1 cellular context compared by ENCODE assay signal in the genomic region with DNA sequence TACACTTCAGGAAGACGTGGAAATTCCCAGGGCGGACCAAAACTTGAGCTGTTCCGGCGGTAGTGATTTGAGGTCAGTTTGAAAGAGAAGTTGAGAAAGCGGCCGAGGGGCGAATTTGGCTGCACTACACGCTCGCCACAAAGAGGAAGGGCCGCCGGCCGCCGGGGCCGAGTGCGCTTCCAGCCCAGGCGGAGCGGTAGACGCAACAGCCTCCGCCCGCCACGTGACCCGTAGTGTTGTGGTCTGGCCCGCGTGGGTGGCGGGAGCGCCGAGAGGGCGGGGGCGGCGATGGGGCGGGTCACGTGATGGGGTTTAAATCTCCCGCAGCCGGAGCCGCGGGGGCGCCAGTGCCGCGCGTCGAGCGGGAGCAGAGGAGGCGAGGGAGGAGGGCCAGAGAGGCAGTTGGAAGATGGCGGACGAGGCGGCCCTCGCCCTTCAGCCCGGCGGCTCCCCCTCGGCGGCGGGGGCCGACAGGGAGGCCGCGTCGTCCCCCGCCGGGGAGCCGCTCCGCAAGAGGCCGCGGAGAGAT.
TF ChIP-seq lines count a peak whose summit lies in the region.

A gene (plus strand): TSS at position 344 of the 529 bp plus-strand sequence. CDS start 66 bp downstream, at position 410.

TF ChIP-seq in K562, 482 proteins besides CTCF, POLR2A, EP300 and RAD21 (continued from another document and continues in another):
- TF ChIP-seq, protein P1, sequence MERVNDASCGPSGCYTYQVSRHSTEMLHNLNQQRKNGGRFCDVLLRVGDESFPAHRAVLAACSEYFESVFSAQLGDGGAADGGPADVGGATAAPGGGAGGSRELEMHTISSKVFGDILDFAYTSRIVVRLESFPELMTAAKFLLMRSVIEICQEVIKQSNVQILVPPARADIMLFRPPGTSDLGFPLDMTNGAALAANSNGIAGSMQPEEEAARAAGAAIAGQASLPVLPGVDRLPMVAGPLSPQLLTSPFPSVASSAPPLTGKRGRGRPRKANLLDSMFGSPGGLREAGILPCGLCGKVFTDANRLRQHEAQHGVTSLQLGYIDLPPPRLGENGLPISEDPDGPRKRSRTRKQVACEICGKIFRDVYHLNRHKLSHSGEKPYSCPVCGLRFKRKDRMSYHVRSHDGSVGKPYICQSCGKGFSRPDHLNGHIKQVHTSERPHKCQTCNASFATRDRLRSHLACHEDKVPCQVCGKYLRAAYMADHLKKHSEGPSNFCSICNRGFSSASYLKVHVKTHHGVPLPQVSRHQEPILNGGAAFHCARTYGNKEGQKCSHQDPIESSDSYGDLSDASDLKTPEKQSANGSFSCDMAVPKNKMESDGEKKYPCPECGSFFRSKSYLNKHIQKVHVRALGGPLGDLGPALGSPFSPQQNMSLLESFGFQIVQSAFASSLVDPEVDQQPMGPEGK (CRISPR knock-in tag; IDR thresholded peaks at IDR 0.05; ENCODE audit: borderline replicate concordance): no peak
- TF ChIP-seq SMARCA4 (IDR thresholded peaks at IDR 0.05): peak; percentile 63
- no peak for TF ChIP-seq MTF1 (CRISPR knock-in tag; IDR thresholded peaks at IDR 0.05; ENCODE audit: borderline replicate concordance)
- TF ChIP-seq TGIF2 (CRISPR knock-in tag; IDR thresholded peaks at IDR 0.05): no peak; the same call in 1 of the 2 replicates
- peak; percentile 99 for TF ChIP-seq BHLHE40 (IDR thresholded peaks at IDR 0.05; ENCODE audit: low read length)
- TF ChIP-seq KDM1A (IDR thresholded peaks at IDR 0.05): peak; percentile 45 to 73; a peak in 2 of 4 replicates
- peak; percentile 93; the same call in 1 of the 2 replicates for TF ChIP-seq ILF3 (IDR thresholded peaks at IDR 0.05; ENCODE audit: borderline replicate concordance)
- no peak for TF ChIP-seq ZNF444 (CRISPR knock-in tag; IDR thresholded peaks at IDR 0.05)
- peak; percentile 77 for TF ChIP-seq KLF16 (IDR thresholded peaks at IDR 0.05)
- TF ChIP-seq SMARCE1 (IDR thresholded peaks at IDR 0.05): 0 out of 2 replicates have a peak, but pooled peaks have one; percentile 52
- peak; percentile 42; the same call in 1 of the 2 replicates for TF ChIP-seq ZBTB17 (CRISPR knock-in tag; IDR thresholded peaks at IDR 0.05)
- TF ChIP-seq, protein P2, sequence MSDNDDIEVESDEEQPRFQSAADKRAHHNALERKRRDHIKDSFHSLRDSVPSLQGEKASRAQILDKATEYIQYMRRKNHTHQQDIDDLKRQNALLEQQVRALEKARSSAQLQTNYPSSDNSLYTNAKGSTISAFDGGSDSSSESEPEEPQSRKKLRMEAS (CRISPR knock-in tag; IDR thresholded peaks at IDR 0.05): peak; percentile 96
- peak; percentile 96 for TF ChIP-seq FOXJ2 (tag; IDR thresholded peaks at IDR 0.05)
- peak; percentile 37 for TF ChIP-seq SP2 (IDR thresholded peaks at IDR 0.05; ENCODE audit: extremely low read depth, low read depth, low read length, poor library complexity, severe bottlenecking)
- TF ChIP-seq, protein P3, sequence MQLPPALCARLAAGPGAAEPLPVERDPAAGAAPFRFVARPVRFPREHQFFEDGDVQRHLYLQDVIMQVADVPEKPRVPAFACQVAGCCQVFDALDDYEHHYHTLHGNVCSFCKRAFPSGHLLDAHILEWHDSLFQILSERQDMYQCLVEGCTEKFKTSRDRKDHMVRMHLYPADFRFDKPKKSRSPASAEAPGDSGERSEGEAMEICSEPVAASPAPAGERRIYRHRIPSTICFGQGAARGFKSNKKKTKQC (CRISPR knock-in tag; IDR thresholded peaks at IDR 0.05): peak; percentile 77
- no peak for TF ChIP-seq ATF1 (CRISPR knock-in tag; IDR thresholded peaks at IDR 0.05)
- TF ChIP-seq ATF1 (tag; IDR thresholded peaks at IDR 0.05): no peak; the same call in 1 of the 2 replicates
- TF ChIP-seq ZBTB1 (CRISPR knock-in tag; IDR thresholded peaks at IDR 0.05; ENCODE audit: borderline replicate concordance, low read depth): peak; percentile 96
- TF ChIP-seq, protein P4, sequence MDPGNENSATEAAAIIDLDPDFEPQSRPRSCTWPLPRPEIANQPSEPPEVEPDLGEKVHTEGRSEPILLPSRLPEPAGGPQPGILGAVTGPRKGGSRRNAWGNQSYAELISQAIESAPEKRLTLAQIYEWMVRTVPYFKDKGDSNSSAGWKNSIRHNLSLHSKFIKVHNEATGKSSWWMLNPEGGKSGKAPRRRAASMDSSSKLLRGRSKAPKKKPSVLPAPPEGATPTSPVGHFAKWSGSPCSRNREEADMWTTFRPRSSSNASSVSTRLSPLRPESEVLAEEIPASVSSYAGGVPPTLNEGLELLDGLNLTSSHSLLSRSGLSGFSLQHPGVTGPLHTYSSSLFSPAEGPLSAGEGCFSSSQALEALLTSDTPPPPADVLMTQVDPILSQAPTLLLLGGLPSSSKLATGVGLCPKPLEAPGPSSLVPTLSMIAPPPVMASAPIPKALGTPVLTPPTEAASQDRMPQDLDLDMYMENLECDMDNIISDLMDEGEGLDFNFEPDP (CRISPR knock-in tag; IDR thresholded peaks at IDR 0.05): no peak
- TF ChIP-seq HDAC2 (IDR thresholded peaks at IDR 0.05): no peak; the same call in 1 of the 2 replicates
- no peak for TF ChIP-seq TEAD2 (tag; IDR thresholded peaks at IDR 0.05)
- peak; percentile 93 for TF ChIP-seq HMGN3 (IDR thresholded peaks at IDR 0.05; ENCODE audit: borderline replicate concordance, extremely low read depth, insufficient read length, low read depth, low read length)
- TF ChIP-seq, protein P5, sequence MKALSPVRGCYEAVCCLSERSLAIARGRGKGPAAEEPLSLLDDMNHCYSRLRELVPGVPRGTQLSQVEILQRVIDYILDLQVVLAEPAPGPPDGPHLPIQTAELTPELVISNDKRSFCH (CRISPR knock-in tag; IDR thresholded peaks at IDR 0.05): no peak
- TF ChIP-seq, protein P5 (tag; IDR thresholded peaks at IDR 0.05): no peak
- TF ChIP-seq ZNF766 (CRISPR knock-in tag; conservative IDR thresholded peaks at IDR 0.05): peak; percentile 69; the same call in 1 of the 2 replicates
- TF ChIP-seq FOXP1 (CRISPR knock-in tag; IDR thresholded peaks at IDR 0.05): no peak; the same call in 1 of the 2 replicates
- TF ChIP-seq, protein P6, sequence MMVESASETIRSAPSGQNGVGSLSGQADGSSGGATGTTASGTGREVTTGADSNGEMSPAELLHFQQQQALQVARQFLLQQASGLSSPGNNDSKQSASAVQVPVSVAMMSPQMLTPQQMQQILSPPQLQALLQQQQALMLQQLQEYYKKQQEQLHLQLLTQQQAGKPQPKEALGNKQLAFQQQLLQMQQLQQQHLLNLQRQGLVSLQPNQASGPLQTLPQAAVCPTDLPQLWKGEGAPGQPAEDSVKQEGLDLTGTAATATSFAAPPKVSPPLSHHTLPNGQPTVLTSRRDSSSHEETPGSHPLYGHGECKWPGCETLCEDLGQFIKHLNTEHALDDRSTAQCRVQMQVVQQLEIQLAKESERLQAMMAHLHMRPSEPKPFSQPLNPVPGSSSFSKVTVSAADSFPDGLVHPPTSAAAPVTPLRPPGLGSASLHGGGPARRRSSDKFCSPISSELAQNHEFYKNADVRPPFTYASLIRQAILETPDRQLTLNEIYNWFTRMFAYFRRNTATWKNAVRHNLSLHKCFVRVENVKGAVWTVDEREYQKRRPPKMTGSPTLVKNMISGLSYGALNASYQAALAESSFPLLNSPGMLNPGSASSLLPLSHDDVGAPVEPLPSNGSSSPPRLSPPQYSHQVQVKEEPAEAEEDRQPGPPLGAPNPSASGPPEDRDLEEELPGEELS (CRISPR knock-in tag; IDR thresholded peaks at IDR 0.05; ENCODE audit: borderline replicate concordance): peak; percentile 83; the same call in 1 of the 2 replicates
- TF ChIP-seq, protein P7, sequence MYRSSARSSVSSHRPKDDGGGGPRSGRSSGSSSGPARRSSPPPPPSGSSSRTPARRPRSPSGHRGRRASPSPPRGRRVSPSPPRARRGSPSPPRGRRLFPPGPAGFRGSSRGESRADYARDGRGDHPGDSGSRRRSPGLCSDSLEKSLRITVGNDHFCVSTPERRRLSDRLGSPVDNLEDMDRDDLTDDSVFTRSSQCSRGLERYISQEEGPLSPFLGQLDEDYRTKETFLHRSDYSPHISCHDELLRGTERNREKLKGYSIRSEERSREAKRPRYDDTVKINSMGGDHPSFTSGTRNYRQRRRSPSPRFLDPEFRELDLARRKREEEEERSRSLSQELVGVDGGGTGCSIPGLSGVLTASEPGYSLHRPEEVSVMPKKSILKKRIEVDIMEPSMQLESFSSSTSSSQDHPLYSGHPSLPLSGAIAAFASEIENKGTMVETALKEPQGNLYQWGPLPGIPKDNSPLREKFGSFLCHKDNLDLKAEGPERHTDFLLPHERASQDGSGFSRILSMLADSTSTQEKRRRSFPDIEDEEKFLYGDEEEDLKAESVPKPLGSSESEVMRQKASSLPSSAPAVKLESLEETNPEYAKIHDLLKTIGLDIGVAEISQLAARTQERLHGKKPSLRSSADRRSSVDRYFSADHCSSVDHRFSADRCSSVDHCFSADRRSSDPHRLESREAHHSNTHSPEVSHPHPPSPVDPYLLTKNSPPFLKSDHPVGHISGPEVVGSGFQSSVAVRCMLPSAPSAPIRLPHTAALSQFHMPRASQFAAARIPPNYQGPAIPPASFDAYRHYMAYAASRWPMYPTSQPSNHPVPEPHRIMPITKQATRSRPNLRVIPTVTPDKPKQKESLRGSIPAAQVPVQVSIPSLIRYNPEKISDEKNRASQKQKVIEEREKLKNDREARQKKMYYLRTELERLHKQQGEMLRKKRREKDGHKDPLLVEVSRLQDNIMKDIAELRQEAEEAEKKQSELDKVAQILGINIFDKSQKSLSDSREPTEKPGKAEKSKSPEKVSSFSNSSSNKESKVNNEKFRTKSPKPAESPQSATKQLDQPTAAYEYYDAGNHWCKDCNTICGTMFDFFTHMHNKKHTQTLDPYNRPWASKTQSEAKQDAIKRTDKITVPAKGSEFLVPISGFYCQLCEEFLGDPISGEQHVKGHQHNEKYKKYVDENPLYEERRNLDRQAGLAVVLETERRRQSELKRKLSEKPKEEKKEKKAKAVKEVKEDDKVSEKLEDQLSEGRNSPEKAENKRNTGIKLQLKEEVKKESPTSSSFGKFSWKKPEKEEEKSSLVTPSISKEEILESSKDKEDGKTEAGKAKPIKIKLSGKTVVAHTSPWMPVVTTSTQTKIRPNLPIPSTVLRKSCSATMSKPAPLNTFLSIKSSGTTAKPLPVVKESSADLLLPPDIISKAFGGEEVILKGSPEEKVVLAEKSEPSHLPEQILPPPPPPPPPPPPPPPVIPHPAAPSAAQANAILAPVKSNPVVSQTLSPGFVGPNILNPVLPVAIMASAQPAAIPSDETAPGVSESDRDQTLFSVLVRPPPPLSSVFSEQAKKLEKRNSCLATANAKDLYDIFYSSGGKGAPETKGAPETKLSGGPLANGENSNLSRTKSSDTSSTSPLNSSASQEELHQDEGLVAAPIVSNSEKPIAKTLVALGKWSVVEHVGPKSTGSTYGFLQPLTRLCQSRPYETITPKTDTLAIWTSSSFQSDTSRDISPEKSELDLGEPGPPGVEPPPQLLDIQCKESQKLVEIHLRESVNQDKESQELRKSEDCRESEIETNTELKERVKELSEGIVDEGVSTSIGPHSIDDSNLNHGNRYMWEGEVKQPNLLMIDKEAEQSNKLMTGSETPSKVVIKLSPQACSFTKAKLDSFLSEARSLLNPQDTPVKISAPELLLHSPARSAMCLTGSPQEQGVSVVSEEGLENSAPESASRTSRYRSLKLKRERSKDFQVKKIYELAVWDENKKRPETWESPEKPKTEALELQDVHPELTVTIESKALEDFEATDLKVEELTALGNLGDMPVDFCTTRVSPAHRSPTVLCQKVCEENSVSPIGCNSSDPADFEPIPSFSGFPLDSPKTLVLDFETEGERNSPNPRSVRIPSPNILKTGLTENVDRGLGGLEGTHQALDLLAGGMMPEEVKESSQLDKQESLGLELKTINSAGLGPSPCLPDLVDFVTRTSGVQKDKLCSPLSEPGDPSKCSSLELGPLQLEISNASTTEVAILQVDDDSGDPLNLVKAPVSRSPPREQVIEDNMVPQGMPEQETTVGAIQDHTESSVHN (IDR thresholded peaks at IDR 0.05; ENCODE audit: borderline replicate concordance in 1 of 2, low read depth in 1 of 2): no peak; a peak in 1 of 4 replicates
- TF ChIP-seq DPF2 (IDR thresholded peaks at IDR 0.05): peak; percentile 36
- peak; percentile 77 for TF ChIP-seq FOSL1 (tag; conservative IDR thresholded peaks at IDR 0.05)
- TF ChIP-seq NFIC (IDR thresholded peaks at IDR 0.05): peak; percentile 63
- peak; percentile 81 for TF ChIP-seq MYBL2 (IDR thresholded peaks at IDR 0.05; ENCODE audit: low read depth)
- TF ChIP-seq MYBL2 (CRISPR knock-in tag; IDR thresholded peaks at IDR 0.05; ENCODE audit: borderline replicate concordance): no peak
- TF ChIP-seq, protein P8, sequence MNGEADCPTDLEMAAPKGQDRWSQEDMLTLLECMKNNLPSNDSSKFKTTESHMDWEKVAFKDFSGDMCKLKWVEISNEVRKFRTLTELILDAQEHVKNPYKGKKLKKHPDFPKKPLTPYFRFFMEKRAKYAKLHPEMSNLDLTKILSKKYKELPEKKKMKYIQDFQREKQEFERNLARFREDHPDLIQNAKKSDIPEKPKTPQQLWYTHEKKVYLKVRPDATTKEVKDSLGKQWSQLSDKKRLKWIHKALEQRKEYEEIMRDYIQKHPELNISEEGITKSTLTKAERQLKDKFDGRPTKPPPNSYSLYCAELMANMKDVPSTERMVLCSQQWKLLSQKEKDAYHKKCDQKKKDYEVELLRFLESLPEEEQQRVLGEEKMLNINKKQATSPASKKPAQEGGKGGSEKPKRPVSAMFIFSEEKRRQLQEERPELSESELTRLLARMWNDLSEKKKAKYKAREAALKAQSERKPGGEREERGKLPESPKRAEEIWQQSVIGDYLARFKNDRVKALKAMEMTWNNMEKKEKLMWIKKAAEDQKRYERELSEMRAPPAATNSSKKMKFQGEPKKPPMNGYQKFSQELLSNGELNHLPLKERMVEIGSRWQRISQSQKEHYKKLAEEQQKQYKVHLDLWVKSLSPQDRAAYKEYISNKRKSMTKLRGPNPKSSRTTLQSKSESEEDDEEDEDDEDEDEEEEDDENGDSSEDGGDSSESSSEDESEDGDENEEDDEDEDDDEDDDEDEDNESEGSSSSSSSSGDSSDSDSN (IDR thresholded peaks at IDR 0.05; ENCODE audit: borderline replicate concordance in 1 of 2, low read depth in 2 of 2, low read length in 2 of 2): peak in 1 of 2 experiments; percentile 61; a peak in 2 of 4 replicates
